8 cellular contexts compared by ENCODE assay signal in the genomic region with DNA sequence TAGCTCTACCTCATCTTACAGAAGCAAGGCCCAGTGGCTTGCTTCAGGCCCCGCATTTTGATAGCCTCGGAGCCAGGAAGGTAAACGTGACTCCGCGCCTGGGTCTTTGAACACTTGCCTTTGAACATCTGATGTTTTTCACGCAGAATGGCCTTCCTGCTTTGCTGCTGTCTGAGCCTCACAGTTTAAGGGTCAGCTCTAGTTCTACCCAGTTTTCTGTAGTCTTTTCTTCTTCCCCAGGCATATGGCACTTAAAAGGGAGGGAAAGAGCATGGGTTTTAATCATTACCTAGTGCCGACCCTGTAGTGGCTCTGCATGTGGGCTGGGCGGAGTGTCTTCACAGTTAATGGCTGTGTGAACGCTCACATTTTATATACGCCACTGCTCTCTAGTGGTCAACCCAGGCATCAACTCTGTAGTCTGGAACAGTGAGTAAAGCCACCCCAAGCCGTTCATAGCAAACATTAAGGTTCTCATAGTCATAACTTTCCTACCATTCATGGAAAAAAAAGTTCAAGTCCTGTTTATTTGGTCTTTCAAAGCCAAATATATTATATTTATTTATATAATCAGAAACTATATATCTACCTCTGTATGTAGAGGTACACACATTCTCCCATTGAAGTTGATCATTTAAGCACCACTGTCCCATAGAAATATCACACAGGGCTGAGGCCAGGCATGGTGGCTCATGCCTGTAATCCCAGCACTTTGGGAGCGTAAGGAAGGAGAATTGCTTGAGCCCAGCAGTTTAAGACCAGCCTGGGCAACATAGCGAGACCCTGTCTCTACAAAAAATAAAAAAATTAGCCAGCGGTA.
DNase-seq lines count a peak whose midpoint lies in the region; ATAC-seq lines count a peak whose summit lies in the region.

No MANE protein-coding gene starts in this region.

- DNase-seq in COLO829 (ENCODE audit: low spot score) (peak; percentile 83), NCI-H526 (lab: John Stamatoyannopoulos, UW) (peak; percentile 90 to 96), dermis microvascular lymphatic vessel endothelial cell (ENCODE audit: low read depth in 2 of 2) (peak; percentile 48 to 78), medulla oblongata (ENCODE audit: extremely low spot score) (peak; percentile 88)
- DNase-seq in activated CD4-positive, alpha-beta T cell treated with anti-CD3 and anti-CD28 coated beads for 4 hours: peak; percentile 72 to 76
- DNase-seq in stimulated activated CD8-positive, alpha-beta memory T cell treated with anti-CD3 and anti-CD28 coated beads, Interleukin-2, amount 100 ng/mL, for 1 hour (ENCODE audit: low read depth in 2 of 2): peak; percentile 46 to 53

- ATAC-seq in GM19452 (IDR thresholded peaks at IDR 0.05; ENCODE audit: unreplicated experiment) (peak; percentile 98), HG03520 (IDR thresholded peaks at IDR 0.05; ENCODE audit: unreplicated experiment) (peak; percentile 95)

Comparison
In these comparisons a context has a peak if more than half of its experiments do, and no peak if none do; other contexts are left out.
1. Peak in every context shown above with its lines: DNase-seq and ATAC-seq.